Comparison of ENCODE assay signal across 1 cellular context in the genomic region with DNA sequence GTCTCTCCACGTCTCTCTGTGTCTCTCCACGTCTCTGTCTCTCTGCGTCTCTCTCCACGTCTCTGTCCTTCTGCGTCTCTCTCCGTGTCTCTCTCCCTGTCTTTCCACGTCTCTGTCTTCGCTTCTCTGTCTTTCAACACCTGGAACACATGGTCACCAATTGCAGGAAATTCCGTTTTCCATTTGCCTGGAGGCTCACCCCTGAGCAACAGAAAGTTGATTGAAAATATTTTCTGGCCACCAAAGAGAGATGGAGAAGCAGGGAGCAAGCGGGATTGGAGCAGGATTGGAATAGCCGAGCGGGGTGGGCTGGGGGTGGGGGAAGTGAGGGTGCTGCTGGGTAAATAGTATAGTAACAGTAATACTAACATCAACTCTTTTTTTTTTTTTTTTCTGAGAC.
TF ChIP-seq lines count a peak whose summit lies in the region.

No MANE protein-coding gene starts in this region.

TF ChIP-seq in H1, 55 proteins besides CTCF, POLR2A, EP300 and RAD21:
- no peak for TF ChIP-seq ASH2L (IDR thresholded peaks at IDR 0.05; ENCODE audit: low read length)
- TF ChIP-seq GTF2F1 (IDR thresholded peaks at IDR 0.05; ENCODE audit: borderline replicate concordance, low read depth, low read length), result no peak
- no peak for TF ChIP-seq CHD1 (IDR thresholded peaks at IDR 0.05; ENCODE audit: low read depth, low read length)
- TF ChIP-seq KDM1A (IDR thresholded peaks at IDR 0.05; ENCODE audit: borderline replicate concordance, low read length), result 0 out of 2 replicates have a peak, but pooled peaks have one; percentile 1
